Comparison of ENCODE assay signal across 7 cellular contexts in the genomic region with DNA sequence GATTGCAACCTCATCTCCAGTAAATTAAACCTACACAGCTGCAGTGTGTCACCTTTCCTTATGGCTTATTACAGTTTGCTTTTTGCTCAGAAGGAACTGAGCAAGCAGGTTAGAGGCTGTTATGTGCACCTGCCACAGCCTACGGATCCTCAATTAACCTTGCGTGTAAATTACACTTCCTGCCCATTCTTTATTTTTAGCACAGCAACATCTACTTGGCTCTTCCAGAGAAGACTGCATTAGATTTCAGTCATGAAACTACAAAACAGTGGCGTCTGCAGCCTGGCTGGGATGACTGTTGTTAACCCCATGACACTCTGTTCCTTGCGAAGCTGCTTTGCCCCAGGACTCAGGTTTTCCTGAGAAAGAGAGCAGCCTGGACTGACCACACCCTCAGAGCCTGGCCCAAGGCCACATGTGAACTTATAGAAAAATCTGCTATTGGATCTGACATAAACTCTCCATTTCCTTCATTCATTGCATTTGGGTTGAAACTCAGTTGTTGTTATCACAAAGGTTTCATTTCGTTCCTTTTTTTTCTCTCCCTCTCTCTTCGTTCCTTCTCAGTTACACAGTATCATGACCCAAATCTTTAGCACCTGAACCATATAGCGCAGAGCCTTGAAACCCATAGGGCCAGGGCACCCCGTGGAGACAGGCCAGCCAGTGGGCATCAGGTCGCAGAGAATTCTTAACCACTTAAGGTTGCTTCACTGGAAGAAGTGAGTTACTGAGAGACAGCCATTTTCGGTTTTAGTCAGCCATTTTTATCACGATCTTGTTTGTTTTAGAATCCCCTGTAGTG.
DNase-seq lines count a peak whose midpoint lies in the region; ATAC-seq and TF ChIP-seq lines count a peak whose summit lies in the region.

No MANE protein-coding gene starts in this region.

- ATAC-seq in GM19043 (IDR thresholded peaks at IDR 0.05; ENCODE audit: low read depth, unreplicated experiment) (peak; percentile 63), HG02981 (IDR thresholded peaks at IDR 0.05; ENCODE audit: unreplicated experiment) (peak; percentile 64), body of pancreas (no peak)

- no peak overlapping the region for H3K9ac ChIP-seq in duodenal mucosa (ENCODE audit: low read depth in 1 of 2, low read length in 2 of 2)

- H3K36me3 ChIP-seq in duodenal mucosa (ENCODE audit: control insufficient read depth in 1 of 2, insufficient read depth in 2 of 2, low read length in 2 of 2) (no peaks in the 10 kb centered on the region), stomach (no peaks in the 10 kb centered on the region), body of pancreas (replicated peaks in 1 of 2; ENCODE audit: insufficient read depth in 1 of 2, low read depth in 2 of 2) (no peaks in the 10 kb centered on the region)

- H3K9me3 ChIP-seq in duodenal mucosa (ENCODE audit: control insufficient read depth in 1 of 2, low read length in 2 of 2) (no peaks in the 10 kb centered on the region), stomach (no peaks in the 10 kb centered on the region), body of pancreas (no peaks in the 10 kb centered on the region)

- TF ChIP-seq POLR2A in stomach (IDR thresholded peaks at IDR 0.05): no peak
- no peak for TF ChIP-seq POLR2A in body of pancreas (IDR thresholded peaks at IDR 0.05)

- no peak for TF ChIP-seq CTCF in stomach (IDR thresholded peaks at IDR 0.05)
- TF ChIP-seq CTCF in body of pancreas (IDR thresholded peaks at IDR 0.05): no peak

- H3K27me3 ChIP-seq in duodenal mucosa (ENCODE audit: control insufficient read depth in 1 of 2, insufficient read depth in 2 of 2, low read length in 2 of 2) (no peaks in the 10 kb centered on the region), stomach (no peaks in the 10 kb centered on the region), body of pancreas (no peaks in the 10 kb centered on the region)

- H3K27ac ChIP-seq in duodenal mucosa (ENCODE audit: low read depth, low read length): no peak overlapping the region
- peak overlapping the region in 3 of 5 donors; percentile 0 to 49 (median 38) for H3K27ac ChIP-seq in stomach
- H3K27ac ChIP-seq in body of pancreas: no peak overlapping the region

- TF ChIP-seq EP300 in stomach (IDR thresholded peaks at IDR 0.05): no peak

- WGBS in stomach, 5 donors: 60 to 70% (median 62%) methylated on average over 11 of the region's 11 CpGs
- 70 to 71% methylated on average over 11 of the region's 11 CpGs for WGBS in body of pancreas, 2 donors

- peaks cover 16 to 17% of the 10 kb centered on the region in 2 donors for H3K4me1 ChIP-seq in duodenal mucosa (ENCODE audit: control insufficient read depth in 1 of 2, insufficient read depth in 2 of 2, low read length in 2 of 2)
- H3K4me1 ChIP-seq in stomach: peaks cover 0 to 14% (median 5%) of the 10 kb centered on the region in 4 donors
- no peaks in the 10 kb centered on the region for H3K4me1 ChIP-seq in body of pancreas

- H3K4me3 ChIP-seq in duodenal mucosa (ENCODE audit: low read depth in 1 of 2, low read length in 2 of 2) (peak overlapping the region; percentile 29 to 32), stomach (no peak overlapping the region), body of pancreas (no peak overlapping the region)

- DNase-seq in NCI-H2196 treated with DMSO at 0.1 percent for 48 hours (lab: John Stamatoyannopoulos, UW; ENCODE audit: unreplicated experiment) (peak; percentile 77), stomach (no peak), body of pancreas (no peak)
- no peak for DNase-seq in effector CD8-positive, alpha-beta T cell (lab: John Stamatoyannopoulos, UW)

- intact Hi-C loops in stomach (cut with DNase I; ENCODE audit: low total_unique reads): no loop called here
- intact Hi-C loops in body of pancreas (cut with DNase I): no loop called here

Comparison
In these comparisons a context has a peak if more than half of its experiments do, and no peak if none do; other contexts are left out.
1. H3K27ac ChIP-seq: peak in stomach (3 of 5); none in duodenal mucosa (single experiment) and body of pancreas (0 of 4).
2. H3K4me3 ChIP-seq: peak in duodenal mucosa (2 of 2); none in stomach (0 of 4) and body of pancreas (0 of 2).